ENCODE assay signal across 8 cellular contexts in the genomic region with DNA sequence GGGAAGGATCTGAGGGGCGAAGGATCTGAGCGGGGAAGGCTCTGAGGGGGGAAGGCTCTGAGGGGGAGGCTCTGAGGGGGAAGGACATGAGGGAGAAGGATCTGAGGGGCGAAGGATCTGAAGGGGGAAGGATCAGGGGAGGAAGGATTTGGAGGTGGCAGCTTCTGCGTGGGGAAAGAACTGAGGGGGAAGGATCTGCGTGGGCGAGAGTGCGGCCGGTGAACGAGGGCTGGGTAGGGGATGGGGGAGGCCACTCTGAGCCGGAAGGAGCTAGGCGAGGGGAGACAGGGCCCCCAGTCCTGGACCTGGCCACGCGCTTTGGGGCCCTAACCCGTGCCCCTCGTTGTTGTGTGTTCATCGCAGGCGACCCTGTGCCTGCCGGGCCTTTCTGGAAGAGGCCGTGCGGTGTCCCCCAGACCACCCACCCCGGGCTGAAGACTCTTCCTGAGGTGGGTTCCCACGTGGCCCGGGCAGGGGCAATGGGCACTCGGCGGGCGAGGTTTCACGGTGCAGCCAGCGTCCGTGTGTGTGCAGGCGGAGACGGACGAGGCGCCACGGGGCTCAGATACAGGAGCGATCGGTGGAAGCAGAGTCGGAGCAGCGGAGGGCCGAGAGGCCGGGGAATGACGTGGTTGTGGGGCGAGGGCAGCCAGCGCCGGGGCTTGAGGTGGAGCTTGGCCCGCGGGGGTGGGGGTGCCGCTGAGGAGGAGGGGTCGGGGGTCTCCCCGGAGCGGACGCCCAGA.
DNase-seq lines count a peak whose midpoint lies in the region; ATAC-seq lines count a peak whose summit lies in the region.

No MANE protein-coding gene starts in this region.

- no peaks in the 10 kb centered on the region for H3K9me3 Mint-ChIP-seq in activated naive CD8-positive, alpha-beta T cell treated with anti-CD3 and anti-CD28 coated beads, Interleukin-2, amount 50 U/mL, for 24 hours
- H3K9me3 Mint-ChIP-seq in stimulated activated naive B cell treated with anti-CD40 and anti-IgM and Interleukin-4, amounts not matched to agents 10 μg/mL and 1 μg/mL and 100 μg/mL, for 72 hours: no peaks in the 10 kb centered on the region

- no peaks in the 10 kb centered on the region for H3K9me3 ChIP-seq in iPS-15b (ENCODE audit: control insufficient read depth, insufficient read depth, low read length)

- H3K27me3 Mint-ChIP-seq in activated naive CD8-positive, alpha-beta T cell treated with anti-CD3 and anti-CD28 coated beads, Interleukin-2, amount 50 U/mL, for 24 hours: peaks cover 33% of the 10 kb centered on the region
- peaks cover 40 to 41% of the 10 kb centered on the region in 2 donors for H3K27me3 Mint-ChIP-seq in stimulated activated naive B cell treated with anti-CD40 and anti-IgM and Interleukin-4, amounts not matched to agents 10 μg/mL and 1 μg/mL and 100 μg/mL, for 72 hours

- H3K4me1 Mint-ChIP-seq in activated naive CD8-positive, alpha-beta T cell treated with anti-CD3 and anti-CD28 coated beads, Interleukin-2, amount 50 U/mL, for 24 hours: peaks cover 8% of the 10 kb centered on the region
- peaks cover 7 to 9% of the 10 kb centered on the region in 2 donors for H3K4me1 Mint-ChIP-seq in stimulated activated naive B cell treated with anti-CD40 and anti-IgM and Interleukin-4, amounts not matched to agents 10 μg/mL and 1 μg/mL and 100 μg/mL, for 72 hours

- no peak overlapping the region for H3K27ac Mint-ChIP-seq in activated naive CD8-positive, alpha-beta T cell treated with anti-CD3 and anti-CD28 coated beads, Interleukin-2, amount 50 U/mL, for 24 hours
- no peak overlapping the region for H3K27ac Mint-ChIP-seq in stimulated activated naive B cell treated with anti-CD40 and anti-IgM and Interleukin-4, amounts not matched to agents 10 μg/mL and 1 μg/mL and 100 μg/mL, for 72 hours

- H3K9ac ChIP-seq in iPS-15b (ENCODE audit: low read depth, low read length): no peak overlapping the region

- H3K4me1 ChIP-seq in iPS-15b (ENCODE audit: control insufficient read depth, insufficient read depth, low read length): no peaks in the 10 kb centered on the region

- no peaks in the 10 kb centered on the region for H3K36me3 ChIP-seq in iPS-15b (ENCODE audit: control insufficient read depth, insufficient read depth, low read length)

- peak overlapping the region; percentile 72 for H3K4me3 Mint-ChIP-seq in activated naive CD8-positive, alpha-beta T cell treated with anti-CD3 and anti-CD28 coated beads, Interleukin-2, amount 50 U/mL, for 24 hours
- H3K4me3 Mint-ChIP-seq in stimulated activated naive B cell treated with anti-CD40 and anti-IgM and Interleukin-4, amounts not matched to agents 10 μg/mL and 1 μg/mL and 100 μg/mL, for 72 hours: peak overlapping the region; percentile 79 to 80

- H3K27me3 ChIP-seq in iPS-15b (ENCODE audit: control insufficient read depth, insufficient read depth, low read length): peaks cover 83% of the 10 kb centered on the region

- no peaks in the 10 kb centered on the region for H3K36me3 Mint-ChIP-seq in activated naive CD8-positive, alpha-beta T cell treated with anti-CD3 and anti-CD28 coated beads, Interleukin-2, amount 50 U/mL, for 24 hours (ENCODE audit: low read depth)
- no peaks in the 10 kb centered on the region for H3K36me3 Mint-ChIP-seq in stimulated activated naive B cell treated with anti-CD40 and anti-IgM and Interleukin-4, amounts not matched to agents 10 μg/mL and 1 μg/mL and 100 μg/mL, for 72 hours

- DNase-seq in NCI-H748 (lab: John Stamatoyannopoulos, UW; ENCODE audit: unreplicated experiment) (peak; percentile 17), NCI-H748 treated with DMSO at 0.1 percent for 48 hours (lab: John Stamatoyannopoulos, UW) (no peak), HCEC 1CT (no peak), NCI-H2227 treated with DMSO at 0.1 percent for 48 hours (lab: John Stamatoyannopoulos, UW) (no peak), RPMI8226 (no peak)
- peak; percentile 33 for DNase-seq in activated naive CD8-positive, alpha-beta T cell treated with anti-CD3 and anti-CD28 coated beads, Interleukin-2, amount 50 U/mL, for 24 hours
- DNase-seq in stimulated activated naive B cell treated with anti-CD40 and anti-IgM and Interleukin-4, amounts not matched to agents 10 μg/mL and 1 μg/mL and 100 μg/mL, for 72 hours: no peak

- ATAC-seq in activated naive CD8-positive, alpha-beta T cell treated with anti-CD3 and anti-CD28 coated beads, Interleukin-2, amount 50 U/mL, for 24 hours: no peak
- ATAC-seq in stimulated activated naive B cell treated with anti-CD40 and anti-IgM and Interleukin-4, amounts not matched to agents 10 μg/mL and 1 μg/mL and 100 μg/mL, for 72 hours (replicated peaks): peak; percentile 33 to 41

- H3K4me3 ChIP-seq in iPS-15b (ENCODE audit: low read depth, low read length): peak overlapping the region; percentile 45

Comparison
In these comparisons a context has a peak if more than half of its experiments do, and no peak if none do; other contexts are left out.
1. DNase-seq: peak in NCI-H748 (single experiment) and activated naive CD8-positive, alpha-beta T cell treated with anti-CD3 and anti-CD28 coated beads, Interleukin-2, amount 50 U/mL, for 24 hours (single experiment); none in NCI-H748 treated with DMSO at 0.1 percent for 48 hours (single experiment), stimulated activated naive B cell treated with anti-CD40 and anti-IgM and Interleukin-4, amounts not matched to agents 10 μg/mL and 1 μg/mL and 100 μg/mL, for 72 hours (single experiment), HCEC 1CT (single experiment), NCI-H2227 treated with DMSO at 0.1 percent for 48 hours (single experiment) and RPMI8226 (single experiment).